In genomic region chr1:167447521-167448136, GRCh38 we compare ENCODE assay signal across 8 cellular contexts.
DNase-seq lines count a peak whose midpoint lies in the region; ATAC-seq, FAIRE-seq and TF ChIP-seq lines count a peak whose summit lies in the region.

No MANE protein-coding gene starts in this region.

- peak; percentile 49 for FAIRE-seq in GM18507 (lab: Jason Lieb, UNC)

- peaks cover 1% of the 10 kb centered on the region for H3K4me1 Mint-ChIP-seq in progenitor cell of endocrine pancreas (ENCODE audit: low read depth)

- no peaks in the 10 kb centered on the region for H3K9me3 Mint-ChIP-seq in progenitor cell of endocrine pancreas (ENCODE audit: low read depth)

- no peak for TF ChIP-seq CTCF in progenitor cell of endocrine pancreas (IDR thresholded peaks at IDR 0.05; ENCODE audit: unreplicated experiment)

- no peak overlapping the region for H3K27ac Mint-ChIP-seq in progenitor cell of endocrine pancreas

- no peak for DNase-seq in GM18507 (ENCODE audit: extremely low spot score, insufficient read length, low read depth)
- DNase-seq in T-helper 22 cell (ENCODE audit: low read depth): peak; percentile 72
- DNase-seq in astrocyte of the hippocampus (ENCODE audit: low read depth, low spot score): peak; percentile 20
- peak; percentile 83 for DNase-seq in stimulated activated CD4-positive, alpha-beta T cell treated with anti-CD3 and anti-CD28 coated beads, Interleukin-15, amount 100 ng/mL, for 24 hours
- no peak for DNase-seq in C1 segment of cervical spinal cord (lab: John Stamatoyannopoulos, UW)
- DNase-seq in cerebellar nuclear complex (lab: John Stamatoyannopoulos, UW): no peak
- DNase-seq in progenitor cell of endocrine pancreas (ENCODE audit: low spot score, unreplicated experiment): no peak

- H3K27me3 Mint-ChIP-seq in progenitor cell of endocrine pancreas: peaks cover 18% of the 10 kb centered on the region

- H3K4me3 Mint-ChIP-seq in progenitor cell of endocrine pancreas (ENCODE audit: low read depth): no peak overlapping the region

- H3K36me3 Mint-ChIP-seq in progenitor cell of endocrine pancreas (ENCODE audit: insufficient read depth): no peaks in the 10 kb centered on the region

- ATAC-seq in HG03378 (IDR thresholded peaks at IDR 0.05; ENCODE audit: unreplicated experiment): peak; percentile 81

Comparison
In these comparisons a context has a peak if more than half of its experiments do, and no peak if none do; other contexts are left out.
1. DNase-seq: peak in T-helper 22 cell (single experiment), astrocyte of the hippocampus (single experiment) and stimulated activated CD4-positive, alpha-beta T cell treated with anti-CD3 and anti-CD28 coated beads, Interleukin-15, amount 100 ng/mL, for 24 hours (single experiment); none in GM18507 (single experiment), C1 segment of cervical spinal cord (0 of 14), cerebellar nuclear complex (0 of 2) and progenitor cell of endocrine pancreas (single experiment).